13 cellular contexts compared by ENCODE assay signal in genomic region chr4:154361450-154361849, GRCh38.
DNase-seq lines count a peak whose midpoint lies in the region; ATAC-seq and TF ChIP-seq lines count a peak whose summit lies in the region.
"Had no signal": no experiment of that assay in that cellular context is flagged by ENCODE, and none has a peak within 500 bp of the region (broad histone marks: within the 10 kb centered on the region; RNA-seq: fewer than 3 reads in every experiment).

No MANE protein-coding gene starts in this region.

- H3K27me3 ChIP-seq in naive thymus-derived CD4-positive, alpha-beta T cell (ENCODE audit: control insufficient read depth in 2 of 2, insufficient read depth in 2 of 2, low read length in 2 of 2), result no peaks in the 10 kb centered on the region
- H3K27me3 ChIP-seq: gastrocnemius medialis had no signal

- CTCF ChIA-PET in activated CD8-positive, alpha-beta T cell treated with anti-CD3 and anti-CD28 coated beads for 36 hours (lab: Charles Lee), result no interaction called here
- CTCF ChIA-PET in activated CD8-positive, alpha-beta T cell treated with anti-CD3 and anti-CD28 coated beads, Interleukin-2, amount 10 ng/mL, durations not matched to agents 7 days and 5 days (lab: Charles Lee), result no interaction called here
- CTCF ChIA-PET in naive thymus-derived CD4-positive, alpha-beta T cell (lab: Charles Lee), result interaction anchor here (1.0 kb wide), 1 partner anchor 8 kb away, joined by 3 read pairs; no protein-coding TSS in a partner anchor

- H3K9me3 Mint-ChIP-seq in activated CD8-positive, alpha-beta T cell treated with anti-CD3 and anti-CD28 coated beads for 36 hours, result no peaks in the 10 kb centered on the region
- H3K9me3 Mint-ChIP-seq in activated CD8-positive, alpha-beta T cell treated with anti-CD3 and anti-CD28 coated beads, Interleukin-2, amount 10 ng/mL, durations not matched to agents 7 days and 5 days (ENCODE audit: insufficient read depth), result no peaks in the 10 kb centered on the region
- H3K9me3 Mint-ChIP-seq in naive thymus-derived CD4-positive, alpha-beta T cell, result no peaks in the 10 kb centered on the region

- peaks cover 1% of the 10 kb centered on the region for H3K27me3 Mint-ChIP-seq in activated CD8-positive, alpha-beta T cell treated with anti-CD3 and anti-CD28 coated beads for 36 hours
- peaks cover 3% of the 10 kb centered on the region for H3K27me3 Mint-ChIP-seq in activated CD8-positive, alpha-beta T cell treated with anti-CD3 and anti-CD28 coated beads, Interleukin-2, amount 10 ng/mL, durations not matched to agents 7 days and 5 days (ENCODE audit: low read depth)
- peaks cover 0 to 30% (median 0%) of the 10 kb centered on the region in 5 donors for H3K27me3 Mint-ChIP-seq in naive thymus-derived CD4-positive, alpha-beta T cell

- no peak overlapping the region for H3K27ac Mint-ChIP-seq in activated CD8-positive, alpha-beta T cell treated with anti-CD3 and anti-CD28 coated beads for 36 hours
- H3K27ac Mint-ChIP-seq in activated CD8-positive, alpha-beta T cell treated with anti-CD3 and anti-CD28 coated beads, Interleukin-2, amount 10 ng/mL, durations not matched to agents 7 days and 5 days, result no peak overlapping the region
- peak overlapping the region in 2 of 9 donors; percentile 2 to 10 for H3K27ac Mint-ChIP-seq in naive thymus-derived CD4-positive, alpha-beta T cell

- no peak for TF ChIP-seq CTCF in activated CD8-positive, alpha-beta T cell treated with anti-CD3 and anti-CD28 coated beads for 36 hours (IDR thresholded peaks at IDR 0.05)

- ATAC-seq in activated CD8-positive, alpha-beta T cell treated with anti-CD3 and anti-CD28 coated beads for 36 hours, result no peak
- no peak for ATAC-seq in activated CD8-positive, alpha-beta T cell treated with anti-CD3 and anti-CD28 coated beads, Interleukin-2, amount 10 ng/mL, durations not matched to agents 7 days and 5 days
- peak; percentile 67 for ATAC-seq in GM21737 (IDR thresholded peaks at IDR 0.05; ENCODE audit: unreplicated experiment)
- ATAC-seq in HG03565 (IDR thresholded peaks at IDR 0.05; ENCODE audit: unreplicated experiment), result peak; percentile 81
- no peak for ATAC-seq in naive thymus-derived CD4-positive, alpha-beta T cell
- ATAC-seq: gastrocnemius medialis had no signal

- H3K4me3 ChIP-seq in naive thymus-derived CD4-positive, alpha-beta T cell (ENCODE audit: low read length), result no peak overlapping the region
- H3K4me3 ChIP-seq: gastrocnemius medialis had no signal

- H3K36me3 ChIP-seq in naive thymus-derived CD4-positive, alpha-beta T cell (ENCODE audit: control insufficient read depth in 2 of 3, insufficient read depth in 3 of 3, low read length in 3 of 3), result no peaks in the 10 kb centered on the region
- H3K36me3 ChIP-seq: gastrocnemius medialis had no signal

- DNase-seq in activated CD8-positive, alpha-beta T cell treated with anti-CD3 and anti-CD28 coated beads for 36 hours, result peak; percentile 17
- no peak for DNase-seq in activated CD8-positive, alpha-beta T cell treated with anti-CD3 and anti-CD28 coated beads, Interleukin-2, amount 10 ng/mL, durations not matched to agents 7 days and 5 days
- DNase-seq in naive thymus-derived CD4-positive, alpha-beta T cell, result peak in 4 of 9 donors; percentile 4 to 32 (median 20)
- no peak for DNase-seq in GOT3 (lab: John Stamatoyannopoulos, UW)
- DNase-seq in HuH-7.5 (ENCODE audit: low spot score), result no peak
- no peak for DNase-seq in stimulated activated CD4-positive, alpha-beta T cell treated with anti-CD3 and anti-CD28 coated beads, Interleukin-1b, Interleukin-23, amount 100 ng/mL, for 48 hours
- DNase-seq: Calu3, gastrocnemius medialis, kidney glomerular epithelial cell, NCI-H1092, NCI-H2227 treated with DMSO at 0.1 percent for 48 hours had no signal

- H3K27ac ChIP-seq in naive thymus-derived CD4-positive, alpha-beta T cell (ENCODE audit: low read depth, low read length), result no peak overlapping the region
- H3K27ac ChIP-seq: gastrocnemius medialis had no signal

- no peaks in the 10 kb centered on the region for H3K4me1 ChIP-seq in naive thymus-derived CD4-positive, alpha-beta T cell (ENCODE audit: control insufficient read depth in 2 of 2, insufficient read depth in 2 of 2, low read length in 2 of 2)
- H3K4me1 ChIP-seq: gastrocnemius medialis had no signal

- intact Hi-C loops in activated CD8-positive, alpha-beta T cell treated with anti-CD3 and anti-CD28 coated beads for 36 hours (cut with micrococcal nuclease), result no loop called here
- intact Hi-C loops in naive thymus-derived CD4-positive, alpha-beta T cell (cut with micrococcal nuclease), result no loop called here

- peaks cover 12% of the 10 kb centered on the region for H3K4me1 Mint-ChIP-seq in activated CD8-positive, alpha-beta T cell treated with anti-CD3 and anti-CD28 coated beads for 36 hours (ENCODE audit: low read depth)
- H3K4me1 Mint-ChIP-seq in activated CD8-positive, alpha-beta T cell treated with anti-CD3 and anti-CD28 coated beads, Interleukin-2, amount 10 ng/mL, durations not matched to agents 7 days and 5 days (ENCODE audit: low read depth), result peaks cover 12% of the 10 kb centered on the region
- H3K4me1 Mint-ChIP-seq in naive thymus-derived CD4-positive, alpha-beta T cell, result peaks cover 7 to 25% (median 14%) of the 10 kb centered on the region in 7 donors

- POLR2A ChIA-PET in activated CD8-positive, alpha-beta T cell treated with anti-CD3 and anti-CD28 coated beads for 36 hours (lab: Charles Lee), result no interaction called here
- POLR2A ChIA-PET in activated CD8-positive, alpha-beta T cell treated with anti-CD3 and anti-CD28 coated beads, Interleukin-2, amount 10 ng/mL, durations not matched to agents 7 days and 5 days (lab: Charles Lee), result no interaction called here
- POLR2A ChIA-PET in naive thymus-derived CD4-positive, alpha-beta T cell (lab: Charles Lee), result no interaction called here

- H3K36me3 Mint-ChIP-seq in activated CD8-positive, alpha-beta T cell treated with anti-CD3 and anti-CD28 coated beads for 36 hours (ENCODE audit: low read depth), result no peaks in the 10 kb centered on the region
- no peaks in the 10 kb centered on the region for H3K36me3 Mint-ChIP-seq in activated CD8-positive, alpha-beta T cell treated with anti-CD3 and anti-CD28 coated beads, Interleukin-2, amount 10 ng/mL, durations not matched to agents 7 days and 5 days (ENCODE audit: low read depth)
- no peaks in the 10 kb centered on the region for H3K36me3 Mint-ChIP-seq in naive thymus-derived CD4-positive, alpha-beta T cell

- no peaks in the 10 kb centered on the region for H3K9me3 ChIP-seq in naive thymus-derived CD4-positive, alpha-beta T cell (ENCODE audit: control insufficient read depth in 2 of 3, low read length in 3 of 3)
- H3K9me3 ChIP-seq: gastrocnemius medialis had no signal

- no peak overlapping the region for H3K4me3 Mint-ChIP-seq in activated CD8-positive, alpha-beta T cell treated with anti-CD3 and anti-CD28 coated beads for 36 hours
- H3K4me3 Mint-ChIP-seq in activated CD8-positive, alpha-beta T cell treated with anti-CD3 and anti-CD28 coated beads, Interleukin-2, amount 10 ng/mL, durations not matched to agents 7 days and 5 days, result no peak overlapping the region
- peak overlapping the region in 6 of 10 donors; percentile 0 to 41 (median 6) for H3K4me3 Mint-ChIP-seq in naive thymus-derived CD4-positive, alpha-beta T cell

Comparison
In these comparisons a context has a peak if more than half of its experiments do, and no peak if none do; other contexts are left out.
1. ATAC-seq: peak in GM21737 (single experiment) and HG03565 (single experiment); none in activated CD8-positive, alpha-beta T cell treated with anti-CD3 and anti-CD28 coated beads for 36 hours (single experiment), activated CD8-positive, alpha-beta T cell treated with anti-CD3 and anti-CD28 coated beads, Interleukin-2, amount 10 ng/mL, durations not matched to agents 7 days and 5 days (single experiment) and naive thymus-derived CD4-positive, alpha-beta T cell (single experiment).
2. H3K4me3 Mint-ChIP-seq: peak in naive thymus-derived CD4-positive, alpha-beta T cell (6 of 10); none in activated CD8-positive, alpha-beta T cell treated with anti-CD3 and anti-CD28 coated beads for 36 hours (single experiment) and activated CD8-positive, alpha-beta T cell treated with anti-CD3 and anti-CD28 coated beads, Interleukin-2, amount 10 ng/mL, durations not matched to agents 7 days and 5 days (single experiment).